13 cellular contexts compared by ENCODE assay signal in the genomic region with DNA sequence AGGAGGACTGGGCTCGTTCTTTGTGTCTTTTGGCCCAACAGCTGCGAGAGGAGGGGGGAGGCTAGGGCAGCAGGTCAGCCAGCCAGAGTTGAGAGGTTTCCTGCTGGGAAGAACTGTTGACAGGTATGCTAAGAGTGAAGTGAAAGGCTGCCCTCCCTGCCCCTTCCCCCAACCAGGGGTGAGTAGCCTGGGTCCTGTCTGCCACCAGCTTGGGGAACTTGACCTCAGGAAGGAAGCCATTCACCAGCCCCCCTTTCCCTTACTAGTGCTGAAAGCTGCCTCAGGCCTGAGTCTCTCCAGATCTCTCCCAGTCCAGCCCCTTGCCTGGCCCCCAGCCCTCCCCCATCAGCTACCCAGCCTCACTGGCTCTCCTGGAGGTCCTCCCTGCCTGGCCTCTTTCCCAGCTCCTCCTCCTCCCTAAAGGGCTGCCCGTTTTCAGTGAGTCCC. TPM values are rescaled to one million over a fixed set of nuclear protein-coding genes. Genes with fewer than 3 reads are reported as not detected.
DNase-seq lines count a peak whose midpoint lies in the region; TF ChIP-seq lines count a peak whose summit lies in the region.
"Had no signal": no experiment of that assay in that cellular context is flagged by ENCODE, and none has a peak within 500 bp of the region (broad histone marks: within the 10 kb centered on the region; RNA-seq: fewer than 3 reads in every experiment).

No MANE protein-coding gene starts in this region.

- peak overlapping the region; percentile 90 for H3K27ac Mint-ChIP-seq in chondrocyte (ENCODE audit: unreplicated experiment)
- no peak overlapping the region for H3K27ac Mint-ChIP-seq in activated T-helper 1 cell treated with anti-CD3 and anti-CD28 coated beads, Interleukin-12 subunit alpha, Interleukin-12 subunit beta, Interleukin-2, Interleukin-4 antibody, amounts not matched to agents 30 ng/mL and 10 ng/mL and 1 ng/mL, durations not matched to agents 14 hours and 24 hours and 36 hours

- H3K4me3 Mint-ChIP-seq in chondrocyte (ENCODE audit: unreplicated experiment): no peak overlapping the region
- H3K4me3 Mint-ChIP-seq in activated T-helper 1 cell treated with anti-CD3 and anti-CD28 coated beads, Interleukin-12 subunit alpha, Interleukin-12 subunit beta, Interleukin-2, Interleukin-4 antibody, amounts not matched to agents 30 ng/mL and 10 ng/mL and 1 ng/mL, durations not matched to agents 14 hours and 24 hours and 36 hours: no peak overlapping the region
- H3K4me3 Mint-ChIP-seq: CD4-positive, CD25-positive, alpha-beta regulatory T cell had no signal

- H3K27me3 ChIP-seq in Loucy (ENCODE audit: insufficient read depth, low read length, poor library complexity, severe bottlenecking): no peaks in the 10 kb centered on the region
- no peaks in the 10 kb centered on the region for H3K27me3 ChIP-seq in sigmoid colon

- peak overlapping the region; percentile 66 for H3K9ac ChIP-seq in Loucy (ENCODE audit: low read depth, low read length, poor library complexity, severe bottlenecking)

- TF ChIP-seq CTCF in Loucy (conservative IDR thresholded peaks at IDR 0.05; ENCODE audit: low read length) (no peak), chondrocyte (IDR thresholded peaks at IDR 0.05) (no peak), sigmoid colon (IDR thresholded peaks at IDR 0.05) (no peak)

- no peak for TF ChIP-seq EP300 in sigmoid colon (IDR thresholded peaks at IDR 0.05)

- no peaks in the 10 kb centered on the region for H3K9me3 ChIP-seq in Loucy (ENCODE audit: insufficient read depth, low read depth, low read length)
- no peaks in the 10 kb centered on the region for H3K9me3 ChIP-seq in sigmoid colon

- peak overlapping the region; percentile 70 for H3K4me2 ChIP-seq in Loucy (ENCODE audit: low read depth, low read length, poor library complexity, severe bottlenecking)

- peak overlapping the region; percentile 37 for H3K4me3 ChIP-seq in Loucy (ENCODE audit: low read length, poor library complexity, severe bottlenecking)
- no peak overlapping the region for H3K4me3 ChIP-seq in sigmoid colon

- no peaks in the 10 kb centered on the region for H3F3A ChIP-seq in Loucy (ENCODE audit: low read depth)

- H2AFZ ChIP-seq in Loucy (ENCODE audit: low read length): no peak overlapping the region

- 61 to 68% methylated on average over 3 of the region's 3 CpGs for WGBS in sigmoid colon, 2 donors

- intact Hi-C loops in sigmoid colon (cut with DNase I): loop anchor here (2.0 kb wide), 1 partner anchor 98 kb away; the partner anchor contains the start of gene TCP11
- intact Hi-C loops in activated T-helper 1 cell treated with anti-CD3 and anti-CD28 coated beads, Interleukin-12 subunit alpha, Interleukin-12 subunit beta, Interleukin-2, Interleukin-4 antibody, amounts not matched to agents 30 ng/mL and 10 ng/mL and 1 ng/mL, durations not matched to agents 14 hours and 24 hours and 36 hours (cut with micrococcal nuclease): no loop called here

- H3K9me2 ChIP-seq in Loucy (replicated peaks; ENCODE audit: low read depth, low read length): no peaks in the 10 kb centered on the region

- no peaks in the 10 kb centered on the region for H3K36me3 ChIP-seq in Loucy (ENCODE audit: insufficient read depth, low read length)
- peaks cover 0 to 8% (median 4%) of the 10 kb centered on the region in 4 donors for H3K36me3 ChIP-seq in sigmoid colon

- H3K9me3 Mint-ChIP-seq in chondrocyte (ENCODE audit: low read depth): peaks cover 5% of the 10 kb centered on the region
- no peaks in the 10 kb centered on the region for H3K9me3 Mint-ChIP-seq in activated T-helper 1 cell treated with anti-CD3 and anti-CD28 coated beads, Interleukin-12 subunit alpha, Interleukin-12 subunit beta, Interleukin-2, Interleukin-4 antibody, amounts not matched to agents 30 ng/mL and 10 ng/mL and 1 ng/mL, durations not matched to agents 14 hours and 24 hours and 36 hours

- H3K27ac ChIP-seq in sigmoid colon: peak overlapping the region in 3 of 4 donors; percentile 48 to 62 (median 62)

- DNase-seq in chondrocyte (ENCODE audit: low spot score): no peak
- peak; percentile 72 for DNase-seq in iPS-NIHi11 (ENCODE audit: low spot score)
- peak; percentile 85 for DNase-seq in sigmoid colon
- no peak for DNase-seq in stimulated activated CD4-positive, alpha-beta T cell treated with anti-CD3 and anti-CD28 coated beads, Interleukin-12 subunit alpha, Interleukin-12 subunit beta, amount 100 ng/mL, for 4 hours
- DNase-seq in activated T-helper 1 cell treated with anti-CD3 and anti-CD28 coated beads, Interleukin-12 subunit alpha, Interleukin-12 subunit beta, Interleukin-2, Interleukin-4 antibody, amounts not matched to agents 30 ng/mL and 10 ng/mL and 1 ng/mL, durations not matched to agents 14 hours and 24 hours and 36 hours (ENCODE audit: low spot score): no peak
- no peak for DNase-seq in GM19238 (ENCODE audit: insufficient read length, low spot score)
- DNase-seq: activated CD8-positive, alpha-beta memory T cell treated with anti-CD3 and anti-CD28 coated beads for 24 hours; activated naive CD4-positive, alpha-beta T cell treated with anti-CD3 and anti-CD28 coated beads, Interleukin-2, amount 50 U/mL, for 16 hours; CD4-positive, CD25-positive, alpha-beta regulatory T cell; foreskin melanocyte; NCI-H524 had no signal

- TF ChIP-seq POLR2A in sigmoid colon (IDR thresholded peaks at IDR 0.05): no peak

- H3K79me2 ChIP-seq in Loucy (ENCODE audit: insufficient read depth, low read length): no peaks in the 10 kb centered on the region

- H3K4me1 Mint-ChIP-seq in chondrocyte (ENCODE audit: low read depth): peaks cover 42% of the 10 kb centered on the region
- H3K4me1 Mint-ChIP-seq in activated T-helper 1 cell treated with anti-CD3 and anti-CD28 coated beads, Interleukin-12 subunit alpha, Interleukin-12 subunit beta, Interleukin-2, Interleukin-4 antibody, amounts not matched to agents 30 ng/mL and 10 ng/mL and 1 ng/mL, durations not matched to agents 14 hours and 24 hours and 36 hours (ENCODE audit: low read depth): peaks cover 7% of the 10 kb centered on the region

- H3K4me1 ChIP-seq in Loucy (ENCODE audit: insufficient read depth, low read length, poor library complexity, severe bottlenecking) (peaks cover 32% of the 10 kb centered on the region), sigmoid colon (peaks cover 0 to 40% (median 34%) of the 10 kb centered on the region in 4 donors)

- H3K27me3 Mint-ChIP-seq in chondrocyte (ENCODE audit: low read depth): no peaks in the 10 kb centered on the region
- H3K27me3 Mint-ChIP-seq in activated T-helper 1 cell treated with anti-CD3 and anti-CD28 coated beads, Interleukin-12 subunit alpha, Interleukin-12 subunit beta, Interleukin-2, Interleukin-4 antibody, amounts not matched to agents 30 ng/mL and 10 ng/mL and 1 ng/mL, durations not matched to agents 14 hours and 24 hours and 36 hours (ENCODE audit: insufficient read depth): peaks cover 3% of the 10 kb centered on the region
- H3K27me3 Mint-ChIP-seq: CD4-positive, CD25-positive, alpha-beta regulatory T cell; progenitor cell of endocrine pancreas had no signal

- H3K36me3 Mint-ChIP-seq in chondrocyte (ENCODE audit: low read depth): peaks cover 26% of the 10 kb centered on the region
- no peaks in the 10 kb centered on the region for H3K36me3 Mint-ChIP-seq in activated T-helper 1 cell treated with anti-CD3 and anti-CD28 coated beads, Interleukin-12 subunit alpha, Interleukin-12 subunit beta, Interleukin-2, Interleukin-4 antibody, amounts not matched to agents 30 ng/mL and 10 ng/mL and 1 ng/mL, durations not matched to agents 14 hours and 24 hours and 36 hours (ENCODE audit: low read depth)

- no peaks in the 10 kb centered on the region for H4K20me1 ChIP-seq in Loucy (ENCODE audit: insufficient read depth, low read length, poor library complexity, severe bottlenecking)

RNA-seq across cellular contexts. Expression of gene ZNF76, which starts 20.7 kb away (rescaled TPM):
- 20.3 to 28.3 TPM (median 22.1 TPM) in 3 replicates for total RNA-seq in chondrocyte
- 10 to 100 TPM; 29.3 to 59.8 (median 31.8) TPM for total RNA-seq in sigmoid colon
- 10 to 100 TPM; 14.3 to 28.3 (median 15.0) TPM for polyA plus RNA-seq in sigmoid colon
- 32.8 and 33.1 TPM in 2 replicates for total RNA-seq in activated T-helper 1 cell treated with anti-CD3 and anti-CD28 coated beads, Interleukin-12 subunit alpha, Interleukin-12 subunit beta, Interleukin-2, Interleukin-4 antibody, amounts not matched to agents 30 ng/mL and 10 ng/mL and 1 ng/mL, durations not matched to agents 14 hours and 24 hours and 36 hours

RNA-seq across cellular contexts. Expression of gene SCUBE3, which starts 25.1 kb away (rescaled TPM):
- total RNA-seq in chondrocyte (32.7 to 96.6 TPM (median 93.0 TPM) in 3 replicates), sigmoid colon (10 to 100 TPM in 1 of 4 donors, 1 to 10 TPM in 3; 2.1 to 12.7 (median 5.3) TPM)
- under 1 TPM in 1 of 3 donors, not detected in 2; 0.29 TPM for polyA plus RNA-seq in sigmoid colon
- 0.05 TPM in 1 of 2 replicates, not detected in the other for total RNA-seq in activated T-helper 1 cell treated with anti-CD3 and anti-CD28 coated beads, Interleukin-12 subunit alpha, Interleukin-12 subunit beta, Interleukin-2, Interleukin-4 antibody, amounts not matched to agents 30 ng/mL and 10 ng/mL and 1 ng/mL, durations not matched to agents 14 hours and 24 hours and 36 hours
- total RNA-seq: CD4-positive, CD25-positive, alpha-beta regulatory T cell had no signal

RNA-seq across cellular contexts. Expression of gene DEF6, which starts 58.8 kb away (rescaled TPM):
- 0.82 to 1.1 TPM (median 0.82 TPM) in 3 replicates for total RNA-seq in chondrocyte
- 1 to 10 TPM; 1.4 to 4.7 (median 3.5) TPM for total RNA-seq in sigmoid colon
- polyA plus RNA-seq in sigmoid colon: 10 to 100 TPM in 1 of 3 donors, 1 to 10 TPM in 2; 4.2 to 30.1 (median 4.6) TPM
- 123 and 125 TPM in 2 replicates for total RNA-seq in activated T-helper 1 cell treated with anti-CD3 and anti-CD28 coated beads, Interleukin-12 subunit alpha, Interleukin-12 subunit beta, Interleukin-2, Interleukin-4 antibody, amounts not matched to agents 30 ng/mL and 10 ng/mL and 1 ng/mL, durations not matched to agents 14 hours and 24 hours and 36 hours

Comparison
In these comparisons a context has a peak if more than half of its experiments do, and no peak if none do; other contexts are left out.
1. DNase-seq: peak in iPS-NIHi11 (single experiment) and sigmoid colon (single experiment); none in chondrocyte (single experiment), stimulated activated CD4-positive, alpha-beta T cell treated with anti-CD3 and anti-CD28 coated beads, Interleukin-12 subunit alpha, Interleukin-12 subunit beta, amount 100 ng/mL, for 4 hours (single experiment), activated T-helper 1 cell treated with anti-CD3 and anti-CD28 coated beads, Interleukin-12 subunit alpha, Interleukin-12 subunit beta, Interleukin-2, Interleukin-4 antibody, amounts not matched to agents 30 ng/mL and 10 ng/mL and 1 ng/mL, durations not matched to agents 14 hours and 24 hours and 36 hours (single experiment) and GM19238 (single experiment).
2. RNA of gene DEF6, which starts 58.8 kb away (total RNA-seq): 123 to 125 TPM in activated T-helper 1 cell treated with anti-CD3 and anti-CD28 coated beads, Interleukin-12 subunit alpha, Interleukin-12 subunit beta, Interleukin-2, Interleukin-4 antibody, amounts not matched to agents 30 ng/mL and 10 ng/mL and 1 ng/mL, durations not matched to agents 14 hours and 24 hours and 36 hours; 1.4 to 4.7 TPM in sigmoid colon and 0.82 to 1.1 TPM in chondrocyte; every median in the first group is over 10 times any median in the second.